ENCODE assay signal across 1 cellular context in the genomic region with DNA sequence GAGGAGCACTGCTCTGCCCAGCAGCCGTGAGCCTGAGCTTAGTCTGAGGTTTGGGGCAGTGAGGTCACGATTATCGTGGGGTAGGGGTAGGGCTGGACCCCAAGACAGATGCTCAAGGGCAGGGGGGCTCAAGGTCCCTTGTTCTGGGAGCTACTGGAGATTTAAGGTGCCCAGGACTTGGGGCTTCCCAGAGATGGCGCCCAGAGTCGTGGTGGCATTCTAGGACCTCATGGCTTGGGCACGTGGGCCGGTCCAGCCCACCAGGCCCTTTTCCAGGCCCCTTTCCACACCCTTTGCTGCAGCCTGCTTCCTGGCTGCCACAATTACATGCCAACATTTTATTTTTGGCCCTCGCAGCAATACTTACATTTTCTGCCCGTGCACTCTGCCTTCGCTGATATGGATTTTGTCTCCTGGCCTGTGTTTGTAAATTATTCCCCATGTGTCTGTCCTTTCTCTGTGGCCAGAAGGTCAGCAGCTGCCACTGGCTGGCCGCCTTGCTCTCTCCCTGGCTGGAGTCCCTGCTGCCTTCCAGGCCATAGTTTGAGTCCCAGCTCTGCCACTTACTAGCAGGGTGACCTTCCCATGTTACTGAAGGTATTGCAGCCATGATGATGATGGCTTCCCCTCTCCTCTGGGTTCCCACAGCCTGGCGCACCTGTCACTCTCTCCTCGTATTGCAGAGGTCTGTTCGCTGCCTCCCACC.
TF ChIP-seq lines count a peak whose summit lies in the region.

No MANE protein-coding gene starts in this region.

TF ChIP-seq in SK-N-SH treated with all-trans-retinoic acid at 6 μM for 48 hours, 23 proteins besides CTCF, POLR2A, EP300 and RAD21 (continued from another document):
- TF ChIP-seq, protein P1, sequence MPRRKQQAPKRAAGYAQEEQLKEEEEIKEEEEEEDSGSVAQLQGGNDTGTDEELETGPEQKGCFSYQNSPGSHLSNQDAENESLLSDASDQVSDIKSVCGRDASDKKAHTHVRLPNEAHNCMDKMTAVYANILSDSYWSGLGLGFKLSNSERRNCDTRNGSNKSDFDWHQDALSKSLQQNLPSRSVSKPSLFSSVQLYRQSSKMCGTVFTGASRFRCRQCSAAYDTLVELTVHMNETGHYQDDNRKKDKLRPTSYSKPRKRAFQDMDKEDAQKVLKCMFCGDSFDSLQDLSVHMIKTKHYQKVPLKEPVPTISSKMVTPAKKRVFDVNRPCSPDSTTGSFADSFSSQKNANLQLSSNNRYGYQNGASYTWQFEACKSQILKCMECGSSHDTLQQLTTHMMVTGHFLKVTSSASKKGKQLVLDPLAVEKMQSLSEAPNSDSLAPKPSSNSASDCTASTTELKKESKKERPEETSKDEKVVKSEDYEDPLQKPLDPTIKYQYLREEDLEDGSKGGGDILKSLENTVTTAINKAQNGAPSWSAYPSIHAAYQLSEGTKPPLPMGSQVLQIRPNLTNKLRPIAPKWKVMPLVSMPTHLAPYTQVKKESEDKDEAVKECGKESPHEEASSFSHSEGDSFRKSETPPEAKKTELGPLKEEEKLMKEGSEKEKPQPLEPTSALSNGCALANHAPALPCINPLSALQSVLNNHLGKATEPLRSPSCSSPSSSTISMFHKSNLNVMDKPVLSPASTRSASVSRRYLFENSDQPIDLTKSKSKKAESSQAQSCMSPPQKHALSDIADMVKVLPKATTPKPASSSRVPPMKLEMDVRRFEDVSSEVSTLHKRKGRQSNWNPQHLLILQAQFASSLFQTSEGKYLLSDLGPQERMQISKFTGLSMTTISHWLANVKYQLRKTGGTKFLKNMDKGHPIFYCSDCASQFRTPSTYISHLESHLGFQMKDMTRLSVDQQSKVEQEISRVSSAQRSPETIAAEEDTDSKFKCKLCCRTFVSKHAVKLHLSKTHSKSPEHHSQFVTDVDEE (CRISPR knock-in tag; IDR thresholded peaks at IDR 0.05): no peak
